In genomic region chr18:9506046-9506792, GRCh38 we compare ENCODE assay signal across 9 cellular contexts. TPM values are rescaled to one million over a fixed set of nuclear protein-coding genes. Genes with fewer than 3 reads are reported as not detected.
DNase-seq lines count a peak whose midpoint lies in the region.
"Had no signal": no experiment of that assay in that cellular context is flagged by ENCODE, and none has a peak within 500 bp of the region (broad histone marks: within the 10 kb centered on the region; RNA-seq: fewer than 3 reads in every experiment).

No MANE protein-coding gene starts in this region.

- DNase-seq in DMS 273 treated with DMSO at 0.1 percent for 48 hours (lab: John Stamatoyannopoulos, UW) = peak; percentile 89
- DNase-seq in M059J (ENCODE audit: low read depth) = peak; percentile 53
- DNase-seq in RPMI7951 (ENCODE audit: low read depth) = peak; percentile 10
- peak; percentile 39 for DNase-seq in kidney glomerular epithelial cell (lab: John Stamatoyannopoulos, UW)
- DNase-seq in activated gamma-delta T cell treated with Interleukin-2 at 50 U/mL for 16 hours = no peak
- no peak for DNase-seq in HPDE6-E6E7 (ENCODE audit: extremely low spot score)
- DNase-seq in Ammon's horn (ENCODE audit: low spot score) = no peak
- DNase-seq in cerebellar nuclear complex (lab: John Stamatoyannopoulos, UW) = no peak
- DNase-seq: C1 segment of cervical spinal cord had no signal

RNA-seq across cellular contexts. Expression of gene RALBP1, which starts 30.9 kb away (rescaled TPM):
- 45.8 and 64.0 TPM in 2 replicates for total RNA-seq in M059J (2014; rRNA removed; shearing (Covaris generic))
- 38.1 and 38.5 TPM in 2 replicates for total RNA-seq in RPMI7951 (2014; rRNA removed; shearing (Covaris generic))

Comparison
In these comparisons a context has a peak if more than half of its experiments do, and no peak if none do; other contexts are left out.
1. DNase-seq: peak in DMS 273 treated with DMSO at 0.1 percent for 48 hours (single experiment), M059J (single experiment), RPMI7951 (single experiment) and kidney glomerular epithelial cell (single experiment); none in activated gamma-delta T cell treated with Interleukin-2 at 50 U/mL for 16 hours (single experiment), HPDE6-E6E7 (single experiment), Ammon's horn (single experiment) and cerebellar nuclear complex (0 of 2).